9 cellular contexts compared by ENCODE assay signal in genomic region chr5:56516936-56517521, GRCh38.
A peak's percentile ranks its signal among the peaks of the same experiment; 100 is the strongest.
DNase-seq lines count a peak whose midpoint lies in the region; ATAC-seq and TF ChIP-seq lines count a peak whose summit lies in the region.
"Had no signal": no experiment of that assay in that cellular context is flagged by ENCODE, and none has a peak within 500 bp of the region (broad histone marks: within the 10 kb centered on the region; RNA-seq: fewer than 3 reads in every experiment).

No MANE protein-coding gene starts in this region.

- H3K27ac Mint-ChIP-seq in brain: peak overlapping the region in 3 of 5 experiments; percentile 8 to 32 (median 10)
- H3K27ac Mint-ChIP-seq: activated CD8-positive, alpha-beta memory T cell treated with anti-CD3 and anti-CD28 coated beads, Interleukin-2, amount 10 ng/mL, durations not matched to agents 7 days and 5 days had no signal

- peaks cover 0 to 2% (median 0%) of the 10 kb centered on the region in 5 experiments for H3K9me3 Mint-ChIP-seq in brain

- no peak overlapping the region for H3K4me3 Mint-ChIP-seq in brain
- H3K4me3 Mint-ChIP-seq: activated CD8-positive, alpha-beta memory T cell treated with anti-CD3 and anti-CD28 coated beads, Interleukin-2, amount 10 ng/mL, durations not matched to agents 7 days and 5 days had no signal

- no peak for TF ChIP-seq CTCF in brain (conservative IDR thresholded peaks at IDR 0.05)

- H3K36me3 Mint-ChIP-seq in brain: no peaks in the 10 kb centered on the region
- H3K36me3 Mint-ChIP-seq: activated CD8-positive, alpha-beta memory T cell treated with anti-CD3 and anti-CD28 coated beads, Interleukin-2, amount 10 ng/mL, durations not matched to agents 7 days and 5 days had no signal

- in situ Hi-C loops in G401 (cut with HindIII; ENCODE audit: low sequenced_read_pairs): no loop called here

- H3K4me1 Mint-ChIP-seq in brain: peaks cover 34% of the 10 kb centered on the region

- DNase-seq in G401 (ENCODE audit: low spot score) (peak; percentile 33), NCI-H1694 (lab: John Stamatoyannopoulos, UW) (peak; percentile 63), myocyte (ENCODE audit: low read depth) (peak; percentile 84), activated gamma-delta T cell (lab: John Stamatoyannopoulos, UW) (no peak)
- DNase-seq: activated CD8-positive, alpha-beta memory T cell treated with anti-CD3 and anti-CD28 coated beads, Interleukin-2, amount 10 ng/mL, durations not matched to agents 7 days and 5 days had no signal

- no peak for ATAC-seq in GM18870 (IDR thresholded peaks at IDR 0.05; ENCODE audit: unreplicated experiment)
- no peak for ATAC-seq in HG03025 (IDR thresholded peaks at IDR 0.05; ENCODE audit: low FRiP score, unreplicated experiment)
- ATAC-seq in HG02571 (IDR thresholded peaks at IDR 0.05; ENCODE audit: unreplicated experiment): no peak
- ATAC-seq: activated CD8-positive, alpha-beta memory T cell treated with anti-CD3 and anti-CD28 coated beads, Interleukin-2, amount 10 ng/mL, durations not matched to agents 7 days and 5 days had no signal

- H3K27me3 Mint-ChIP-seq in brain: no peaks in the 10 kb centered on the region
